Comparison of ENCODE assay signal across 12 cellular contexts in the genomic region with DNA sequence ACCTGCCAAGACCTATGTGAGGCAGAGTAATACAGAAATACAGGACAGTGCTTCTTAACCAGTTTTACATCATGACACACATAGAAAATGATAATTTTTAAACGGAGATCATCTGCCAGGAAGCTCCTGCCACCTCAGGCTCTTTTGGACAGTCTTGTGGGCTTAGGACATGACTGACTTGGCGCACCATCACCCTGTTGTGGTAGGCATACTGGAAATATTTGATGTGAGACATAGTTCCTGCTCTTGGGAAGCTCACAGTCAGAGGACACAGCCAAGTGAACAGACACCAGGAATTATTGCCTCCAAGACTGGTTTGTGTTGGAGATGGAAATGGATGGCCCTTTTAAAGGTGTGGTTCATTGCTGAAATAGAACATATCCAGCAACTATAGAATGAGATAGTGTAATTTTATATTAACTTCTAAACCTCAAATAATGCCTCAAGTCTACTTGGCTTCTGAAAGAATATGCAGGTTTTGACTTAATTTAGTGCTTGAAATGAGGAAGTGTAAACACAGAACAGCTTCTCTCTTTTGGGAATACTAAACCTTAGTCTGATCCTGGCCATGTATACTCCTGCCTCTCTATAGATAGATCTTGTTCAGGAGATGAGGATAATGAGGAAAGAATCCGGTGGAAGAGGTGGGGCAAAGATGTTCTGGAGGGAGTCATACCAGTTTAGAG. TPM values are rescaled to one million over a fixed set of nuclear protein-coding genes. Genes with fewer than 3 reads are reported as not detected.
DNase-seq lines count a peak whose midpoint lies in the region; ATAC-seq, FAIRE-seq and TF ChIP-seq lines count a peak whose summit lies in the region.
"Had no signal": no experiment of that assay in that cellular context is flagged by ENCODE, and none has a peak within 500 bp of the region (broad histone marks: within the 10 kb centered on the region; RNA-seq: fewer than 3 reads in every experiment).

No MANE protein-coding gene starts in this region.

- H3K4me1 ChIP-seq in psoas muscle (peaks cover 87% of the 10 kb centered on the region), ascending aorta (peaks cover 5 to 14% of the 10 kb centered on the region in 2 donors)

- H3K36me3 ChIP-seq in psoas muscle (ENCODE audit: insufficient read depth in 1 of 2, low read depth in 1 of 2) (peaks cover 5 to 17% of the 10 kb centered on the region in 2 donors), ascending aorta (peaks cover 5 to 9% of the 10 kb centered on the region in 2 donors)

- DNase-seq in Daoy (ENCODE audit: low read depth) (peak; percentile 21), RCC 7860 (ENCODE audit: low spot score) (peak; percentile 35), fibroblast of peridontal ligament (ENCODE audit: extremely low read depth) (peak; percentile 30), psoas muscle (no peak), DMS53 treated with DMSO at 0.1 percent for 48 hours (lab: John Stamatoyannopoulos, UW; ENCODE audit: unreplicated experiment) (no peak), ascending aorta (ENCODE audit: low spot score in 2 of 2) (no peak)
- DNase-seq in activated CD4-positive, alpha-beta T cell treated with anti-CD3 and anti-CD28 coated beads, Interleukin-2, amount 50 U/mL, for 48 hours = no peak
- DNase-seq: activated naive CD4-positive, alpha-beta T cell treated with anti-CD3 and anti-CD28 coated beads, Interleukin-2, amount 10 ng/mL, durations not matched to agents 7 days and 5 days; left colon; NK-92 treated with Interleukin-12 subunit alpha and Interleukin-12 subunit beta, amount 100 ng/mL, for 24 hours had no signal

- H3K27me3 ChIP-seq in psoas muscle (ENCODE audit: insufficient read depth in 3 of 3, low read length in 2 of 3) (no peaks in the 10 kb centered on the region), ascending aorta (no peaks in the 10 kb centered on the region)

- peak overlapping the region; percentile 47 for H3K4me3 ChIP-seq in psoas muscle
- no peak overlapping the region for H3K4me3 ChIP-seq in ascending aorta

- H3K9me3 ChIP-seq in psoas muscle (no peaks in the 10 kb centered on the region), ascending aorta (no peaks in the 10 kb centered on the region)

- intact Hi-C loops in psoas muscle (cut with DNase I) = no loop called here
- intact Hi-C loops in ascending aorta (cut with DNase I) = no loop called here

- ATAC-seq in psoas muscle (peak; percentile 69 to 89 (median 83)), GM19395 (IDR thresholded peaks at IDR 0.05; ENCODE audit: unreplicated experiment) (no peak)
- ATAC-seq: left colon had no signal

- H3K27ac ChIP-seq in psoas muscle = peak overlapping the region; percentile 94
- no peak overlapping the region for H3K27ac ChIP-seq in ascending aorta
- H3K27ac ChIP-seq: epithelial cell of prostate had no signal

- TF ChIP-seq CTCF in psoas muscle (IDR thresholded peaks at IDR 0.05) (no peak), ascending aorta (IDR thresholded peaks at IDR 0.05) (no peak)

- no peak for FAIRE-seq in RCC 7860 (lab: Jason Lieb, UNC)

- WGBS in psoas muscle, 3 donors = 26 to 45% (median 30%) methylated on average over 3 of the region's 3 CpGs

RNA-seq across cellular contexts. Expression of a gene that starts 19.7 kb away (rescaled TPM):
- 14.5 and 21.4 TPM in 2 replicates for total RNA-seq in Daoy (2014; rRNA removed; shearing (Covaris generic))
- 100 to 1,000 TPM in 3 of 4 donors, 10 to 100 TPM in 1; 95.0 to 262 (median 225) TPM for total RNA-seq in psoas muscle
- 10 to 100 TPM; 30.4 to 86.4 (median 33.1) TPM for polyA plus RNA-seq in psoas muscle
- total RNA-seq in ascending aorta = 37.4 TPM

Comparison
In these comparisons a context has a peak if more than half of its experiments do, and no peak if none do; other contexts are left out.
1. DNase-seq: peak in Daoy (single experiment), RCC 7860 (single experiment) and fibroblast of peridontal ligament (single experiment); none in psoas muscle (0 of 2), activated CD4-positive, alpha-beta T cell treated with anti-CD3 and anti-CD28 coated beads, Interleukin-2, amount 50 U/mL, for 48 hours (0 of 2), DMS53 treated with DMSO at 0.1 percent for 48 hours (single experiment) and ascending aorta (0 of 2).